ENCODE assay signal across 24 cellular contexts in genomic region chr3:60190073-60190472, GRCh38.
DNase-seq lines count a peak whose midpoint lies in the region; ATAC-seq and FAIRE-seq lines count a peak whose summit lies in the region.
"Had no signal": no experiment of that assay in that cellular context is flagged by ENCODE, and none has a peak within 500 bp of the region (broad histone marks: within the 10 kb centered on the region; RNA-seq: fewer than 3 reads in every experiment).

No MANE protein-coding gene starts in this region.

- peaks cover 5% of the 10 kb centered on the region for H3K9me3 Mint-ChIP-seq in activated CD4-positive, alpha-beta T cell treated with anti-CD3 and anti-CD28 coated beads for 36 hours (ENCODE audit: low read depth)
- H3K9me3 Mint-ChIP-seq in activated naive CD8-positive, alpha-beta T cell treated with anti-CD3 and anti-CD28 coated beads, Interleukin-2, amount 50 U/mL, for 24 hours = peaks cover 20% of the 10 kb centered on the region

- H3K36me3 Mint-ChIP-seq in activated CD4-positive, alpha-beta T cell treated with anti-CD3 and anti-CD28 coated beads for 36 hours (ENCODE audit: low read depth) = peaks cover 6% of the 10 kb centered on the region
- peaks cover 3% of the 10 kb centered on the region for H3K36me3 Mint-ChIP-seq in activated naive CD8-positive, alpha-beta T cell treated with anti-CD3 and anti-CD28 coated beads, Interleukin-2, amount 50 U/mL, for 24 hours (ENCODE audit: low read depth)
- H3K36me3 Mint-ChIP-seq: CD8-positive, alpha-beta T cell had no signal

- peak; percentile 47 for DNase-seq in activated CD4-positive, alpha-beta T cell treated with anti-CD3 and anti-CD28 coated beads for 36 hours
- DNase-seq in activated CD4-positive, alpha-beta T cell treated with anti-CD3 and anti-CD28 coated beads for 4 hours = no peak
- peak; percentile 13 for DNase-seq in stimulated activated CD4-positive, alpha-beta T cell treated with anti-CD3 and anti-CD28 coated beads, Interleukin-1b, Interleukin-23, amount 100 ng/mL, for 48 hours
- DNase-seq in stimulated activated CD4-positive, alpha-beta T cell treated with anti-CD3 and anti-CD28 coated beads, Interleukin-12 subunit alpha, Interleukin-12 subunit beta, amount 100 ng/mL, for 4 hours = no peak
- no peak for DNase-seq in activated naive CD8-positive, alpha-beta T cell treated with anti-CD3 and anti-CD28 coated beads, Interleukin-2, amount 50 U/mL, for 24 hours
- DNase-seq in glomerular visceral epithelial cell (ENCODE audit: extremely low spot score) (no peak), NCI-H524 (lab: John Stamatoyannopoulos, UW) (no peak), GM19239 (ENCODE audit: insufficient read length, low spot score) (no peak)
- DNase-seq: 8988T; activated CD8-positive, alpha-beta memory T cell treated with anti-CD3 and anti-CD28 coated beads, Interleukin-2, amount 50 U/mL, for 4 hours; amygdala; CD8-positive, alpha-beta T cell; cortex of kidney; gastrocnemius medialis; H7; left ventricle myocardium superior; naive thymus-derived CD4-positive, alpha-beta T cell; NCI-H146; NK-92 treated with Interleukin-12 subunit alpha and Interleukin-12 subunit beta, amount 100 ng/mL, for 24 hours; stimulated activated CD4-positive, alpha-beta T cell treated with anti-CD3 and anti-CD28 coated beads, Interleukin-4, amount 100 ng/mL, for 1 hour; transverse colon had no signal

- H3K27me3 Mint-ChIP-seq in activated CD4-positive, alpha-beta T cell treated with anti-CD3 and anti-CD28 coated beads for 36 hours = no peaks in the 10 kb centered on the region
- H3K27me3 Mint-ChIP-seq in activated naive CD8-positive, alpha-beta T cell treated with anti-CD3 and anti-CD28 coated beads, Interleukin-2, amount 50 U/mL, for 24 hours = no peaks in the 10 kb centered on the region
- H3K27me3 Mint-ChIP-seq: naive thymus-derived CD4-positive, alpha-beta T cell had no signal

- ATAC-seq in activated CD4-positive, alpha-beta T cell treated with anti-CD3 and anti-CD28 coated beads for 36 hours = peak; percentile 17
- ATAC-seq in activated naive CD8-positive, alpha-beta T cell treated with anti-CD3 and anti-CD28 coated beads, Interleukin-2, amount 50 U/mL, for 24 hours = no peak
- ATAC-seq: CD8-positive, alpha-beta T cell; gastrocnemius medialis; left ventricle myocardium superior; naive thymus-derived CD4-positive, alpha-beta T cell; Panc1 had no signal

- POLR2A ChIA-PET in activated CD4-positive, alpha-beta T cell treated with anti-CD3 and anti-CD28 coated beads for 36 hours (lab: Charles Lee) = no interaction called here

- no peak for FAIRE-seq in GM19239 (lab: Jason Lieb, UNC)
- FAIRE-seq: HTR-8/SVneo, islet of Langerhans had no signal

- no peak overlapping the region for H3K4me3 Mint-ChIP-seq in activated CD4-positive, alpha-beta T cell treated with anti-CD3 and anti-CD28 coated beads for 36 hours
- no peak overlapping the region for H3K4me3 Mint-ChIP-seq in activated naive CD8-positive, alpha-beta T cell treated with anti-CD3 and anti-CD28 coated beads, Interleukin-2, amount 50 U/mL, for 24 hours
- H3K4me3 Mint-ChIP-seq: CD8-positive, alpha-beta T cell had no signal

- CTCF ChIA-PET in activated CD4-positive, alpha-beta T cell treated with anti-CD3 and anti-CD28 coated beads for 36 hours (lab: Charles Lee) = interaction anchor here (0.8 to 1.5 kb wide), 2 partner anchors 10 to 624 kb away, joined by 3 to 4 read pairs; no protein-coding TSS in a partner anchor

- H3K27ac Mint-ChIP-seq in activated CD4-positive, alpha-beta T cell treated with anti-CD3 and anti-CD28 coated beads for 36 hours = peak overlapping the region; percentile 87
- H3K27ac Mint-ChIP-seq in activated naive CD8-positive, alpha-beta T cell treated with anti-CD3 and anti-CD28 coated beads, Interleukin-2, amount 50 U/mL, for 24 hours = peak overlapping the region; percentile 56
- H3K27ac Mint-ChIP-seq: CD8-positive, alpha-beta T cell had no signal

- intact Hi-C loops in activated CD4-positive, alpha-beta T cell treated with anti-CD3 and anti-CD28 coated beads for 36 hours (cut with DNase I, micrococcal nuclease) = loop anchor here in 1 of 2 experiments (5.0 kb wide), 2 partner anchors 108 to 173 kb away; no protein-coding TSS in a partner anchor

- peaks cover 40% of the 10 kb centered on the region for H3K4me1 Mint-ChIP-seq in activated CD4-positive, alpha-beta T cell treated with anti-CD3 and anti-CD28 coated beads for 36 hours
- H3K4me1 Mint-ChIP-seq in activated naive CD8-positive, alpha-beta T cell treated with anti-CD3 and anti-CD28 coated beads, Interleukin-2, amount 50 U/mL, for 24 hours = peaks cover 29% of the 10 kb centered on the region

Comparison
In these comparisons a context has a peak if more than half of its experiments do, and no peak if none do; other contexts are left out.
1. DNase-seq: peak in activated CD4-positive, alpha-beta T cell treated with anti-CD3 and anti-CD28 coated beads for 36 hours (single experiment) and stimulated activated CD4-positive, alpha-beta T cell treated with anti-CD3 and anti-CD28 coated beads, Interleukin-1b, Interleukin-23, amount 100 ng/mL, for 48 hours (single experiment); none in activated CD4-positive, alpha-beta T cell treated with anti-CD3 and anti-CD28 coated beads for 4 hours (0 of 2), stimulated activated CD4-positive, alpha-beta T cell treated with anti-CD3 and anti-CD28 coated beads, Interleukin-12 subunit alpha, Interleukin-12 subunit beta, amount 100 ng/mL, for 4 hours (single experiment), activated naive CD8-positive, alpha-beta T cell treated with anti-CD3 and anti-CD28 coated beads, Interleukin-2, amount 50 U/mL, for 24 hours (single experiment), glomerular visceral epithelial cell (single experiment), NCI-H524 (0 of 2) and GM19239 (single experiment).